10 cellular contexts compared by ENCODE assay signal in genomic region chr2:157173740-157174184, GRCh38.
DNase-seq lines count a peak whose midpoint lies in the region; ATAC-seq, FAIRE-seq and TF ChIP-seq lines count a peak whose summit lies in the region.
"Had no signal": no experiment of that assay in that cellular context is flagged by ENCODE, and none has a peak within 500 bp of the region (broad histone marks: within the 10 kb centered on the region; RNA-seq: fewer than 3 reads in every experiment).

No MANE protein-coding gene starts in this region.

- FAIRE-seq in HTR-8/SVneo (lab: Jason Lieb, UNC), result peak; percentile 59
- peak; percentile 93 for FAIRE-seq in keratinocyte (lab: Jason Lieb, UNC)

- H2AFZ ChIP-seq in keratinocyte (ENCODE audit: control insufficient read depth, low read length), result peak overlapping the region; percentile 57

- CTCF ChIA-PET in MCF 10A (lab: Yijun Ruan, JAX), result interaction anchor here (0.5 to 1.3 kb wide), 5 partner anchors 9 to 1804 kb away, joined by 3 read pairs; no protein-coding TSS in a partner anchor

- H3K9ac ChIP-seq in keratinocyte (ENCODE audit: control insufficient read depth, extremely low read depth, insufficient read depth, low read length), result no peak overlapping the region

- no peaks in the 10 kb centered on the region for H3K36me3 Mint-ChIP-seq in MCF 10A (ENCODE audit: insufficient read depth, unreplicated experiment)

- no peaks in the 10 kb centered on the region for H3K9me1 ChIP-seq in keratinocyte (ENCODE audit: control insufficient read depth, extremely low read depth, insufficient read depth, low read length)

- dilution Hi-C loops in keratinocyte (cut with MboI; ENCODE audit: extremely low pct_ligation_motif_present, low sequenced_read_pairs), result no loop called here

- POLR2A ChIA-PET in MCF 10A (lab: Yijun Ruan, JAX), result interaction anchor here (0.5 to 2.1 kb wide), 9 partner anchors 9 to 1807 kb away, joined by 3 to 5 read pairs (median 3); no protein-coding TSS in a partner anchor

- no peaks in the 10 kb centered on the region for H3K9me3 Mint-ChIP-seq in MCF 10A (ENCODE audit: unreplicated experiment)
- H3K9me3 Mint-ChIP-seq: T-helper 1 cell treated with Interleukin-12 subunit alpha and Interleukin-12 subunit beta and Interleukin-4 antibody, amounts not matched to agents 30 μg/mL and 1 μg/mL, for 36 hours had no signal

- no TSS peak for BruUV-seq in MCF 10A (replicated peaks; lab: Mats Ljungman, UMichigan)

- intact Hi-C loops in MCF 10A (cut with micrococcal nuclease) (loop anchor here (5.0 kb wide), 1 partner anchor 116 kb away; no protein-coding TSS in a partner anchor), upper lobe of right lung (cut with DNase I) (no loop called here)

- H3K79me2 ChIP-seq in keratinocyte (ENCODE audit: control insufficient read depth, insufficient read depth, low read length), result no peaks in the 10 kb centered on the region

- H3K4me3 ChIP-seq in keratinocyte (ENCODE audit: control insufficient read depth in 2 of 3, extremely low read depth in 1 of 3, insufficient read depth in 2 of 3, low read depth in 1 of 3, low read length in 3 of 3) (no peak overlapping the region), upper lobe of right lung (no peak overlapping the region)

- H3K36me3 ChIP-seq in keratinocyte (ENCODE audit: control insufficient read depth in 2 of 2, extremely low read depth in 1 of 2, insufficient read depth in 2 of 2, low read length in 2 of 2) (no peaks in the 10 kb centered on the region), upper lobe of right lung (no peaks in the 10 kb centered on the region)

- peak overlapping the region; percentile 92 for H3K27ac Mint-ChIP-seq in MCF 10A (ENCODE audit: low read depth, unreplicated experiment)
- H3K27ac Mint-ChIP-seq: T-helper 1 cell treated with Interleukin-12 subunit alpha and Interleukin-12 subunit beta and Interleukin-4 antibody, amounts not matched to agents 30 μg/mL and 1 μg/mL, for 36 hours had no signal

- peak; percentile 82 for DNase-seq in HTR-8/SVneo (ENCODE audit: insufficient read length, low spot score)
- DNase-seq in MCF 10A (ENCODE audit: unreplicated experiment), result peak; percentile 99
- DNase-seq in keratinocyte (ENCODE audit: low read depth, low spot score), result peak; percentile 19
- no peak for DNase-seq in upper lobe of right lung
- DNase-seq in putamen (ENCODE audit: low spot score), result no peak
- no peak for DNase-seq in NCI-H2081 treated with DMSO at 0.1 percent for 48 hours (lab: John Stamatoyannopoulos, UW)
- no peak for DNase-seq in HuH-7 (ENCODE audit: low spot score)
- no peak for DNase-seq in hippocampal formation (lab: John Stamatoyannopoulos, UW)
- DNase-seq: stimulated activated naive CD4-positive, alpha-beta T cell had no signal

- H3K27ac ChIP-seq in keratinocyte (ENCODE audit: control insufficient read depth, insufficient read depth, low read length) (no peak overlapping the region), upper lobe of right lung (no peak overlapping the region)

- no peaks in the 10 kb centered on the region for H3K27me3 Mint-ChIP-seq in MCF 10A (ENCODE audit: insufficient read depth, unreplicated experiment)

- peak overlapping the region; percentile 43 for H3K4me3 Mint-ChIP-seq in MCF 10A (ENCODE audit: unreplicated experiment)
- H3K4me3 Mint-ChIP-seq: T-helper 1 cell treated with Interleukin-12 subunit alpha and Interleukin-12 subunit beta and Interleukin-4 antibody, amounts not matched to agents 30 μg/mL and 1 μg/mL, for 36 hours had no signal

- H3K27me3 ChIP-seq in keratinocyte (ENCODE audit: control insufficient read depth, extremely low read depth, insufficient read depth, low read length) (no peaks in the 10 kb centered on the region), upper lobe of right lung (no peaks in the 10 kb centered on the region)

- H3K9me3 ChIP-seq in keratinocyte (ENCODE audit: control insufficient read depth, low read depth, low read length) (no peaks in the 10 kb centered on the region), upper lobe of right lung (no peaks in the 10 kb centered on the region)

- H3K4me1 ChIP-seq in keratinocyte (ENCODE audit: control insufficient read depth, extremely low read depth, insufficient read depth, low read length), result peaks cover 12% of the 10 kb centered on the region
- H3K4me1 ChIP-seq in upper lobe of right lung, result no peaks in the 10 kb centered on the region

- TF ChIP-seq CTCF in MCF 10A (IDR thresholded peaks at IDR 0.05; ENCODE audit: unreplicated experiment) (no peak), keratinocyte (optimal IDR thresholded peaks at IDR 0.05 in 1 of 3, IDR thresholded peaks at IDR 0.05 in 1 of 3, conservative IDR thresholded peaks at IDR 0.05 in 1 of 3; ENCODE audit: extremely low read depth in 1 of 3, insufficient read depth in 2 of 3, low read length in 3 of 3) (no peak), upper lobe of right lung (IDR thresholded peaks at IDR 0.05) (no peak)

- no peaks in the 10 kb centered on the region for H4K20me1 ChIP-seq in keratinocyte (ENCODE audit: control insufficient read depth, extremely low read depth, insufficient read depth, low read length)

- H3K4me2 ChIP-seq in keratinocyte (ENCODE audit: control insufficient read depth, extremely low read depth, insufficient read depth, low read depth, low read length), result peak overlapping the region; percentile 44

- H3K4me1 Mint-ChIP-seq in MCF 10A (ENCODE audit: insufficient read depth, unreplicated experiment), result peaks cover 29% of the 10 kb centered on the region

- ATAC-seq in upper lobe of right lung, result peak; percentile 68

Comparison
In these comparisons a context has a peak if more than half of its experiments do, and no peak if none do; other contexts are left out.
1. DNase-seq: peak in HTR-8/SVneo (single experiment), MCF 10A (single experiment) and keratinocyte (single experiment); none in upper lobe of right lung (single experiment), putamen (single experiment), NCI-H2081 treated with DMSO at 0.1 percent for 48 hours (single experiment), HuH-7 (single experiment) and hippocampal formation (0 of 2).